In the genomic region with DNA sequence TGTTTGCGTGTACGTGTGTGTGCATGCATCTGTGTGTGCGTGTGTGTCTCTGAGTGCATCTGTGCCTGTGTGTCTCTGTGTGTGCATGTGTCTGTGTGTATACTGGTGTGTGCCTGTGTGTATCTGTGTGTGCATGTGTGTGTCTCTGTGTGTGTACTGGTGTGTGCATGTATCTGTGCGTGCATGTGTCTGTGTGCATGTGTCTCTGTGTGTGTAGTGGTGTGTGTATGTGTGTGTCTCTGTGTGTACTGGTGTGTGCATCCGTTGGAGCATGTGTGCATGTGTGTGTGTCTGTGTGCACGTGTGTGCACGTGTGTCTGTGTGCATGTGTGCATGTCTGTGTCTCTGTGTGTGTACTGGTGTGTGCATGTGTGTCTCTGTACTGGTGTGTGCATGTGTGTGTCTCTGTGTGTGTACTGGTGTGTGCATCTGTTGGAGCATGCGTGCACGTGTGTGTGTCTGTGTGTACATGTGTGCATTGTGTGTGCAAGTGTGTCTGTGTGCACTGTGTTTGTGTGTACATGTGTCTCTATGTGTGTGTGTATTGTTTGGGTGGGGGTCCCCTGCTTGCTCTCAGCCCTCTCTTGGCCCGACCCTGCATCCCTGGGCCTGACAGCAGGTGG, we compare ENCODE assay signal across 1 cellular context.
TF ChIP-seq lines count a peak whose summit lies in the region.

No MANE protein-coding gene starts in this region.

TF ChIP-seq in WTC11, 78 proteins besides CTCF, POLR2A, EP300 and RAD21 (continued from another document):
- no peak for TF ChIP-seq ERG (CRISPR knock-in tag; IDR thresholded peaks at IDR 0.05)
- TF ChIP-seq, protein P1, sequence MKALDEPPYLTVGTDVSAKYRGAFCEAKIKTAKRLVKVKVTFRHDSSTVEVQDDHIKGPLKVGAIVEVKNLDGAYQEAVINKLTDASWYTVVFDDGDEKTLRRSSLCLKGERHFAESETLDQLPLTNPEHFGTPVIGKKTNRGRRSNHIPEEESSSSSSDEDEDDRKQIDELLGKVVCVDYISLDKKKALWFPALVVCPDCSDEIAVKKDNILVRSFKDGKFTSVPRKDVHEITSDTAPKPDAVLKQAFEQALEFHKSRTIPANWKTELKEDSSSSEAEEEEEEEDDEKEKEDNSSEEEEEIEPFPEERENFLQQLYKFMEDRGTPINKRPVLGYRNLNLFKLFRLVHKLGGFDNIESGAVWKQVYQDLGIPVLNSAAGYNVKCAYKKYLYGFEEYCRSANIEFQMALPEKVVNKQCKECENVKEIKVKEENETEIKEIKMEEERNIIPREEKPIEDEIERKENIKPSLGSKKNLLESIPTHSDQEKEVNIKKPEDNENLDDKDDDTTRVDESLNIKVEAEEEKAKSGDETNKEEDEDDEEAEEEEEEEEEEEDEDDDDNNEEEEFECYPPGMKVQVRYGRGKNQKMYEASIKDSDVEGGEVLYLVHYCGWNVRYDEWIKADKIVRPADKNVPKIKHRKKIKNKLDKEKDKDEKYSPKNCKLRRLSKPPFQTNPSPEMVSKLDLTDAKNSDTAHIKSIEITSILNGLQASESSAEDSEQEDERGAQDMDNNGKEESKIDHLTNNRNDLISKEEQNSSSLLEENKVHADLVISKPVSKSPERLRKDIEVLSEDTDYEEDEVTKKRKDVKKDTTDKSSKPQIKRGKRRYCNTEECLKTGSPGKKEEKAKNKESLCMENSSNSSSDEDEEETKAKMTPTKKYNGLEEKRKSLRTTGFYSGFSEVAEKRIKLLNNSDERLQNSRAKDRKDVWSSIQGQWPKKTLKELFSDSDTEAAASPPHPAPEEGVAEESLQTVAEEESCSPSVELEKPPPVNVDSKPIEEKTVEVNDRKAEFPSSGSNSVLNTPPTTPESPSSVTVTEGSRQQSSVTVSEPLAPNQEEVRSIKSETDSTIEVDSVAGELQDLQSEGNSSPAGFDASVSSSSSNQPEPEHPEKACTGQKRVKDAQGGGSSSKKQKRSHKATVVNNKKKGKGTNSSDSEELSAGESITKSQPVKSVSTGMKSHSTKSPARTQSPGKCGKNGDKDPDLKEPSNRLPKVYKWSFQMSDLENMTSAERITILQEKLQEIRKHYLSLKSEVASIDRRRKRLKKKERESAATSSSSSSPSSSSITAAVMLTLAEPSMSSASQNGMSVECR (CRISPR knock-in tag; IDR thresholded peaks at IDR 0.05; ENCODE audit: borderline replicate concordance) = no peak
- TF ChIP-seq GTF2I (CRISPR knock-in tag; conservative IDR thresholded peaks at IDR 0.05) = no peak
- TF ChIP-seq, protein P2, sequence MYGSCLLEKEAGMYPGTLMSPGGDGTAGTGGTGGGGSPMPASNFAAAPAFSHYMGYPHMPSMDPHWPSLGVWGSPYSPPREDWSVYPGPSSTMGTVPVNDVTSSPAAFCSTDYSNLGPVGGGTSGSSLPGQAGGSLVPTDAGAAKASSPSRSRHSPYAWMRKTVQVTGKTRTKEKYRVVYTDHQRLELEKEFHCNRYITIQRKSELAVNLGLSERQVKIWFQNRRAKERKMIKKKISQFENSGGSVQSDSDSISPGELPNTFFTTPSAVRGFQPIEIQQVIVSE (CRISPR knock-in tag; IDR thresholded peaks at IDR 0.05; ENCODE audit: borderline replicate concordance) = no peak
- TF ChIP-seq CREB1 (CRISPR knock-in tag; IDR thresholded peaks at IDR 0.05) = no peak
- TF ChIP-seq NFYB (CRISPR knock-in tag; conservative IDR thresholded peaks at IDR 0.05; ENCODE audit: low read depth) = no peak
- TF ChIP-seq, protein P3, sequence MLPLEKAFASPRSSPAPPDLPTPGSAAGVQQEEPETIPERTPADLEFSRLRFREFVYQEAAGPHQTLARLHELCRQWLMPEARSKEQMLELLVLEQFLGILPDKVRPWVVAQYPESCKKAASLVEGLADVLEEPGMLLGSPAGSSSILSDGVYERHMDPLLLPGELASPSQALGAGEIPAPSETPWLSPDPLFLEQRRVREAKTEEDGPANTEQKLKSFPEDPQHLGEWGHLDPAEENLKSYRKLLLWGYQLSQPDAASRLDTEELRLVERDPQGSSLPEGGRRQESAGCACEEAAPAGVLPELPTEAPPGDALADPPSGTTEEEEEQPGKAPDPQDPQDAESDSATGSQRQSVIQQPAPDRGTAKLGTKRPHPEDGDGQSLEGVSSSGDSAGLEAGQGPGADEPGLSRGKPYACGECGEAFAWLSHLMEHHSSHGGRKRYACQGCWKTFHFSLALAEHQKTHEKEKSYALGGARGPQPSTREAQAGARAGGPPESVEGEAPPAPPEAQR (CRISPR knock-in tag; IDR thresholded peaks at IDR 0.05) = no peak
- TF ChIP-seq STAT6 (CRISPR knock-in tag; conservative IDR thresholded peaks at IDR 0.05; ENCODE audit: low read depth) = no peak
- no peak for TF ChIP-seq SMAD4 (CRISPR knock-in tag; IDR thresholded peaks at IDR 0.05)
- no peak for TF ChIP-seq RELA (CRISPR knock-in tag; IDR thresholded peaks at IDR 0.05; ENCODE audit: borderline replicate concordance)
- no peak for TF ChIP-seq USF1 (CRISPR knock-in tag; IDR thresholded peaks at IDR 0.05)
